21 cellular contexts compared by ENCODE assay signal in genomic region chr2:207868855-207869596, GRCh38.
DNase-seq lines count a peak whose midpoint lies in the region; ATAC-seq, FAIRE-seq and TF ChIP-seq lines count a peak whose summit lies in the region.
"Had no signal": no experiment of that assay in that cellular context is flagged by ENCODE, and none has a peak within 500 bp of the region (broad histone marks: within the 10 kb centered on the region; RNA-seq: fewer than 3 reads in every experiment).

No MANE protein-coding gene starts in this region.

- no peak overlapping the region for H3K9ac ChIP-seq in astrocyte (ENCODE audit: low read length)
- H3K9ac ChIP-seq: parathyroid adenoma had no signal

- no peak for TF ChIP-seq EP300 in A549 (IDR thresholded peaks at IDR 0.05)

- H3K4me1 ChIP-seq in A549 (peaks cover 41% of the 10 kb centered on the region), astrocyte (ENCODE audit: insufficient read depth, low read length) (peaks cover 12% of the 10 kb centered on the region), thyroid gland (peaks cover 4 to 11% of the 10 kb centered on the region in 2 donors)
- H3K4me1 ChIP-seq: parathyroid adenoma, tibial nerve had no signal

- H3K36me3 ChIP-seq in astrocyte (ENCODE audit: insufficient read depth, low read length) (no peaks in the 10 kb centered on the region), thyroid gland (no peaks in the 10 kb centered on the region)
- H3K36me3 ChIP-seq: tibial nerve had no signal

- DNase-seq in A549 (ENCODE audit: low read depth in 1 of 2, low spot score in 1 of 2) (no peak), H54 (ENCODE audit: insufficient read length, low spot score) (no peak), astrocyte (ENCODE audit: low read depth) (no peak), myocyte (ENCODE audit: low read depth) (peak; percentile 28), thyroid gland (no peak), DMS114 treated with DMSO at 0.1 percent for 48 hours (lab: John Stamatoyannopoulos, UW; ENCODE audit: unreplicated experiment) (no peak)
- DNase-seq in activated CD8-positive, alpha-beta memory T cell treated with anti-CD3 and anti-CD28 coated beads, Interleukin-2, amount 50 U/mL, for 4 hours: no peak
- DNase-seq: 8988T; activated CD4-positive, alpha-beta memory T cell treated with anti-CD3 and anti-CD28 coated beads, Interleukin-2, amount 10 ng/mL, durations not matched to agents 7 days and 5 days; activated naive CD4-positive, alpha-beta T cell treated with anti-CD3 and anti-CD28 coated beads, Interleukin-2, amount 10 ng/mL, durations not matched to agents 7 days and 5 days; activated T-cell treated with anti-CD3 and anti-CD28 coated beads, Interleukin-2, amount 50 U/mL, for 24 hours; head of caudate nucleus; lower lobe of right lung; NCI-H1417 treated with DMSO at 0.1 percent for 48 hours; NCI-H69; stimulated activated CD4-positive, alpha-beta T cell treated with anti-CD3 and anti-CD28 coated beads, Interleukin-1b, Interleukin-23, amount 100 ng/mL, for 48 hours; stimulated activated naive CD4-positive, alpha-beta T cell had no signal

- H3K27ac Mint-ChIP-seq in astrocyte (ENCODE audit: unreplicated experiment): peak overlapping the region; percentile 37
- H3K27ac Mint-ChIP-seq: activated CD4-positive, alpha-beta memory T cell treated with anti-CD3 and anti-CD28 coated beads, Interleukin-2, amount 10 ng/mL, durations not matched to agents 7 days and 5 days; activated naive CD4-positive, alpha-beta T cell treated with anti-CD3 and anti-CD28 coated beads, Interleukin-2, amount 10 ng/mL, durations not matched to agents 7 days and 5 days; activated T-cell treated with anti-CD3 and anti-CD28 coated beads, Interleukin-2, amount 50 U/mL, for 24 hours had no signal

- no peak overlapping the region for H3K4me3 ChIP-seq in A549
- H3K4me3 ChIP-seq in astrocyte (ENCODE audit: insufficient read depth, low read depth, low read length): no peak overlapping the region
- H3K4me3 ChIP-seq in thyroid gland (replicated peaks in 1 of 3): no peak overlapping the region
- H3K4me3 ChIP-seq: lower lobe of right lung, tibial nerve had no signal

- POLR2A ChIA-PET in A549 (lab: Yijun Ruan, JAX): no interaction called here

- H3K4me2 ChIP-seq in A549 (peak overlapping the region; percentile 59), astrocyte (ENCODE audit: low read length) (no peak overlapping the region)

- no peaks in the 10 kb centered on the region for H4K20me1 ChIP-seq in astrocyte (ENCODE audit: insufficient read depth, low read length)

- H3K4me1 Mint-ChIP-seq in astrocyte (ENCODE audit: low read depth, unreplicated experiment): peaks cover 33% of the 10 kb centered on the region
- H3K4me1 Mint-ChIP-seq: activated naive CD4-positive, alpha-beta T cell treated with anti-CD3 and anti-CD28 coated beads, Interleukin-2, amount 10 ng/mL, durations not matched to agents 7 days and 5 days had no signal

- no peak overlapping the region for H2AFZ ChIP-seq in astrocyte (ENCODE audit: low read depth, low read length)
- H2AFZ ChIP-seq: parathyroid adenoma had no signal

- TF ChIP-seq CTCF in A549 (IDR thresholded peaks at IDR 0.05) (no peak), astrocyte (IDR thresholded peaks at IDR 0.05; ENCODE audit: insufficient read depth, low read depth, low read length) (no peak), thyroid gland (IDR thresholded peaks at IDR 0.05) (no peak)

- CTCF ChIA-PET in A549 (lab: Yijun Ruan, JAX): interaction anchor here (1.0 to 2.3 kb wide), 4 partner anchors 64 to 172 kb away, joined by 3 to 10 read pairs (median 5); no protein-coding TSS in a partner anchor

- ATAC-seq in A549 (no peak; a peak in 2 of 6 replicates), GM21723 (IDR thresholded peaks at IDR 0.05; ENCODE audit: unreplicated experiment) (no peak)
- ATAC-seq: sciatic nerve had no signal

- no peaks in the 10 kb centered on the region for H3K27me3 Mint-ChIP-seq in astrocyte (ENCODE audit: low read depth, unreplicated experiment)
- H3K27me3 Mint-ChIP-seq: activated CD4-positive, alpha-beta memory T cell treated with anti-CD3 and anti-CD28 coated beads, Interleukin-2, amount 10 ng/mL, durations not matched to agents 7 days and 5 days; activated naive CD4-positive, alpha-beta T cell treated with anti-CD3 and anti-CD28 coated beads, Interleukin-2, amount 10 ng/mL, durations not matched to agents 7 days and 5 days; activated T-cell treated with anti-CD3 and anti-CD28 coated beads, Interleukin-2, amount 50 U/mL, for 24 hours had no signal

- TF ChIP-seq POLR2A in A549 (IDR thresholded peaks at IDR 0.05; ENCODE audit: low read length) (no peak), H54 (IDR thresholded peaks at IDR 0.05; ENCODE audit: low read depth, low read length) (no peak), thyroid gland (IDR thresholded peaks at IDR 0.05) (no peak)

- 84% methylated on average over 5 of the region's 5 CpGs for WGBS in A549 (ENCODE audit: missing lambda C conversion rate)
- 94 to 97% methylated on average over 5 of the region's 5 CpGs for WGBS in thyroid gland, 2 donors

- no peak overlapping the region for H3K4me3 Mint-ChIP-seq in astrocyte (ENCODE audit: unreplicated experiment)
- H3K4me3 Mint-ChIP-seq: activated CD4-positive, alpha-beta memory T cell treated with anti-CD3 and anti-CD28 coated beads, Interleukin-2, amount 10 ng/mL, durations not matched to agents 7 days and 5 days; activated naive CD4-positive, alpha-beta T cell treated with anti-CD3 and anti-CD28 coated beads, Interleukin-2, amount 10 ng/mL, durations not matched to agents 7 days and 5 days; activated T-cell treated with anti-CD3 and anti-CD28 coated beads, Interleukin-2, amount 50 U/mL, for 24 hours had no signal

- H3K79me2 ChIP-seq in astrocyte (ENCODE audit: insufficient read depth, low read length): no peaks in the 10 kb centered on the region
- H3K79me2 ChIP-seq: parathyroid adenoma had no signal

- no peaks in the 10 kb centered on the region for H3K27me3 ChIP-seq in astrocyte (ENCODE audit: insufficient read depth, low read length)
- no peaks in the 10 kb centered on the region for H3K27me3 ChIP-seq in thyroid gland
- H3K27me3 ChIP-seq: tibial nerve had no signal

- no peaks in the 10 kb centered on the region for H3K9me3 Mint-ChIP-seq in astrocyte (ENCODE audit: unreplicated experiment)
- H3K9me3 Mint-ChIP-seq: activated CD4-positive, alpha-beta memory T cell treated with anti-CD3 and anti-CD28 coated beads, Interleukin-2, amount 10 ng/mL, durations not matched to agents 7 days and 5 days; activated naive CD4-positive, alpha-beta T cell treated with anti-CD3 and anti-CD28 coated beads, Interleukin-2, amount 10 ng/mL, durations not matched to agents 7 days and 5 days; activated T-cell treated with anti-CD3 and anti-CD28 coated beads, Interleukin-2, amount 50 U/mL, for 24 hours had no signal

- H3K9me3 ChIP-seq in A549: no peaks in the 10 kb centered on the region
- no peaks in the 10 kb centered on the region for H3K9me3 ChIP-seq in astrocyte (ENCODE audit: insufficient read depth, low read depth, low read length)
- no peaks in the 10 kb centered on the region for H3K9me3 ChIP-seq in thyroid gland
- H3K9me3 ChIP-seq: lower lobe of right lung, tibial nerve had no signal

- intact Hi-C loops in thyroid gland (cut with DNase I): no loop called here

- H3K27ac ChIP-seq in A549 (peak overlapping the region; percentile 72 to 83), astrocyte (ENCODE audit: low read depth, low read length) (peak overlapping the region; percentile 41), thyroid gland (no peak overlapping the region)
- H3K27ac ChIP-seq: parathyroid adenoma, tibial nerve had no signal

- FAIRE-seq in A549 (lab: Jason Lieb, UNC) (no peak), H54 (lab: Jason Lieb, UNC) (peak; percentile 82), astrocyte (lab: Jason Lieb, UNC) (peak; percentile 26)

- H3K36me3 Mint-ChIP-seq in astrocyte (ENCODE audit: low read depth, unreplicated experiment): no peaks in the 10 kb centered on the region
- H3K36me3 Mint-ChIP-seq: activated naive CD4-positive, alpha-beta T cell treated with anti-CD3 and anti-CD28 coated beads, Interleukin-2, amount 10 ng/mL, durations not matched to agents 7 days and 5 days had no signal

- TF ChIP-seq RAD21 in A549 (conservative IDR thresholded peaks at IDR 0.05 in 1 of 2, IDR thresholded peaks at IDR 0.05 in 1 of 2): no peak

TF ChIP-seq in A549, 52 proteins besides CTCF, POLR2A, EP300 and RAD21 (continues in another document):
- TF ChIP-seq CHD4 (IDR thresholded peaks at IDR 0.05; ENCODE audit: borderline replicate concordance) (no peak), MAZ (IDR thresholded peaks at IDR 0.05; ENCODE audit: borderline replicate concordance, low read depth, low read length) (no peak), NPAS2 (CRISPR knock-in tag; IDR thresholded peaks at IDR 0.05; ENCODE audit: borderline replicate concordance) (no peak), MAX (IDR thresholded peaks at IDR 0.05) (no peak), ZC3H11A (IDR thresholded peaks at IDR 0.05) (no peak), HDAC2 (IDR thresholded peaks at IDR 0.05) (no peak), NR3C1 (IDR thresholded peaks at IDR 0.05) (no peak), JUN (IDR thresholded peaks at IDR 0.05) (no peak), REST (IDR thresholded peaks at IDR 0.05) (no peak)

Comparison
In these comparisons a context has a peak if more than half of its experiments do, and no peak if none do; other contexts are left out.
1. H3K27ac ChIP-seq: peak in A549 (2 of 2) and astrocyte (single experiment); none in thyroid gland (0 of 3).